ENCODE assay signal across 17 cellular contexts in genomic region chr5:14659821-14660607, GRCh38. TPM values are rescaled to one million over a fixed set of nuclear protein-coding genes. Genes with fewer than 3 reads are reported as not detected.
DNase-seq lines count a peak whose midpoint lies in the region; ATAC-seq, FAIRE-seq and TF ChIP-seq lines count a peak whose summit lies in the region.
"Had no signal": no experiment of that assay in that cellular context is flagged by ENCODE, and none has a peak within 500 bp of the region (broad histone marks: within the 10 kb centered on the region; RNA-seq: fewer than 3 reads in every experiment).

No MANE protein-coding gene starts in this region.

- H3K4me3 ChIP-seq in prostate gland = no peak overlapping the region
- H3K4me3 ChIP-seq: heart left ventricle, sigmoid colon had no signal

- no peak for TF ChIP-seq CTCF in prostate gland (IDR thresholded peaks at IDR 0.05)
- no peak for TF ChIP-seq CTCF in progenitor cell of endocrine pancreas (IDR thresholded peaks at IDR 0.05; ENCODE audit: unreplicated experiment)

- peaks cover 4% of the 10 kb centered on the region for H3K4me1 ChIP-seq in prostate gland (replicated peaks)

- ATAC-seq in esophagus mucosa (peak; percentile 82), GM19467 (IDR thresholded peaks at IDR 0.05; ENCODE audit: unreplicated experiment) (no peak)
- ATAC-seq: activated T-cell treated with anti-CD3 and anti-CD28 coated beads, Interleukin-2, amount 50 U/mL, for 4 hours; heart left ventricle; left ventricle myocardium superior had no signal

- H3K27me3 Mint-ChIP-seq in progenitor cell of endocrine pancreas = peaks cover 2% of the 10 kb centered on the region

- H3K9me3 ChIP-seq in prostate gland = no peaks in the 10 kb centered on the region
- H3K9me3 ChIP-seq: heart left ventricle, sigmoid colon had no signal

- H3K27ac Mint-ChIP-seq in progenitor cell of endocrine pancreas = no peak overlapping the region

- H3K9me3 Mint-ChIP-seq in progenitor cell of endocrine pancreas (ENCODE audit: low read depth) = no peaks in the 10 kb centered on the region
- H3K9me3 Mint-ChIP-seq: activated T-cell treated with anti-CD3 and anti-CD28 coated beads, Interleukin-2, amount 50 U/mL, for 4 hours had no signal

- H3K4me1 Mint-ChIP-seq in progenitor cell of endocrine pancreas (ENCODE audit: low read depth) = peaks cover 5% of the 10 kb centered on the region

- WGBS in prostate gland = 55% methylated on average over 3 of the region's 3 CpGs

- intact Hi-C loops in prostate gland (cut with DNase I) = loop anchor here (10.0 kb wide), 1 partner anchor 675 kb away; no protein-coding TSS in a partner anchor
- intact Hi-C loops in cardiac septum (cut with DNase I) = no loop called here

- no peaks in the 10 kb centered on the region for H3K27me3 ChIP-seq in prostate gland (replicated peaks; ENCODE audit: insufficient read depth)
- H3K27me3 ChIP-seq: heart left ventricle, sigmoid colon had no signal

- DNase-seq in EH (ENCODE audit: low read depth) = peak; percentile 82
- DNase-seq in RCC 7860 (ENCODE audit: low spot score) = no peak
- DNase-seq in prostate gland (ENCODE audit: low spot score) = peak; percentile 83
- no peak for DNase-seq in HuH-7 (ENCODE audit: low spot score)
- no peak for DNase-seq in progenitor cell of endocrine pancreas (ENCODE audit: low spot score, unreplicated experiment)
- DNase-seq in cardiac septum (ENCODE audit: low spot score) = no peak
- DNase-seq: activated T-cell treated with anti-CD3 and anti-CD28 coated beads, Interleukin-2, amount 50 U/mL, for 4 hours; anterior cingulate cortex; Calu3; heart left ventricle; left ventricle myocardium superior; NCI-H1092 treated with DMSO at 0.1 percent for 48 hours; NCI-H2227 treated with DMSO at 0.1 percent for 48 hours; sigmoid colon; T-helper 1 cell had no signal

- no peaks in the 10 kb centered on the region for H3K36me3 Mint-ChIP-seq in progenitor cell of endocrine pancreas (ENCODE audit: insufficient read depth)

- TF ChIP-seq POLR2A in prostate gland (IDR thresholded peaks at IDR 0.05) = no peak

- no peak overlapping the region for H3K4me3 Mint-ChIP-seq in progenitor cell of endocrine pancreas (ENCODE audit: low read depth)
- H3K4me3 Mint-ChIP-seq: activated T-cell treated with anti-CD3 and anti-CD28 coated beads, Interleukin-2, amount 50 U/mL, for 4 hours had no signal

- H3K27ac ChIP-seq in prostate gland = peak overlapping the region; percentile 26 to 61
- H3K27ac ChIP-seq: heart left ventricle, sigmoid colon had no signal

- peak; percentile 24 for FAIRE-seq in RCC 7860 (lab: Jason Lieb, UNC)

- no peaks in the 10 kb centered on the region for H3K36me3 ChIP-seq in prostate gland
- H3K36me3 ChIP-seq: heart left ventricle, sigmoid colon had no signal

RNA-seq across cellular contexts. Expression of gene OTULIN, which starts 4.5 kb away (rescaled TPM):
- total RNA-seq in esophagus mucosa (26.1 TPM), prostate gland (10 to 100 TPM; 35.5 to 51.8 TPM), progenitor cell of endocrine pancreas (30.0 and 36.4 TPM in 2 replicates), cardiac septum (29.0 TPM)

Comparison
In these comparisons a context has a peak if more than half of its experiments do, and no peak if none do; other contexts are left out.
1. DNase-seq: peak in EH (single experiment) and prostate gland (single experiment); none in RCC 7860 (single experiment), HuH-7 (single experiment), progenitor cell of endocrine pancreas (single experiment) and cardiac septum (single experiment).